In the genomic region with DNA sequence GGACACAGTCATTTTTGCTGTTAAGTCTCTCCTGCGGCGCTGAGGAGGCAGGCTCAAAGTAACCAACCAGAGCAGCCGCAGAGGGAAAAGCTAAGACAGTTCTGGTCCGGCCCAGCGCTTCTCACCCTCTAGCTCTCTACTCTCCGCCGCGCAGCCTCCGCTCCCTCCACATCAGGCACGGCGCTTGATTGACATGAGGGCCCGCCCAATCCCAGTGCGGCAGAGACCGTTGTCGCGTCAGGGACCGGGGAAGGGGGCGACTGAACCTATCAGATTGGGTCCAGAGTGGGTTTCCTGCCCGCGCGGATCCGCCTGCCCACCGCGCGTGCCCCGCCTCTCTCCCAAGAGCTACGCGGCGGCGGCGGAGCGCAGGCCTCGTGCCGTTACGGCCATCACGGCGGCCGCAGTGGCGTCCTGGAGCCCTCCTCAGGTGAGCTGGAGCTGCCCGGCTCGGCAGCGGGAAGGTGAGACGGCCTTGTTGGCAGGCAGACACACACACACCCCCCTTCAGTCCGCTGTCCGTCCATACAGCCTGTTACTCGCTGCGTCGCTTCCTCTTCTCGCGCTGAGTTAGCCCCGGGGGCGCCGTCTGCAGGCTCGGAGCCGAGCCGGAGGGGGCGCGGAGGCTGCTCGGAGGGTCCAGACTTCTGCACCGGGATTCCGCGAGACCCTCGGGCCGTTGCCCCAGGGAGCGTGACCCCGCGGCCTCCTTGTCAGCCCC, we compare ENCODE assay signal across 1 cellular context.
TF ChIP-seq lines count a peak whose summit lies in the region.

A gene (plus strand): TSS at position 319 of the 721 bp plus-strand sequence. CDS start 65,794 bp downstream, outside the sequence.

TF ChIP-seq in WTC11, 78 proteins besides CTCF, POLR2A, EP300 and RAD21 (continued from another document and continues in another):
- TF ChIP-seq, protein P1, sequence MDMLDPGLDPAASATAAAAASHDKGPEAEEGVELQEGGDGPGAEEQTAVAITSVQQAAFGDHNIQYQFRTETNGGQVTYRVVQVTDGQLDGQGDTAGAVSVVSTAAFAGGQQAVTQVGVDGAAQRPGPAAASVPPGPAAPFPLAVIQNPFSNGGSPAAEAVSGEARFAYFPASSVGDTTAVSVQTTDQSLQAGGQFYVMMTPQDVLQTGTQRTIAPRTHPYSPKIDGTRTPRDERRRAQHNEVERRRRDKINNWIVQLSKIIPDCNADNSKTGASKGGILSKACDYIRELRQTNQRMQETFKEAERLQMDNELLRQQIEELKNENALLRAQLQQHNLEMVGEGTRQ (CRISPR knock-in tag; IDR thresholded peaks at IDR 0.05) = peak; percentile 37; the same call in 1 of the 2 replicates
- no peak for TF ChIP-seq ESRRA (CRISPR knock-in tag; IDR thresholded peaks at IDR 0.05; ENCODE audit: borderline replicate concordance)
- TF ChIP-seq ZNF219 (CRISPR knock-in tag; IDR thresholded peaks at IDR 0.05; ENCODE audit: borderline replicate concordance) = 0 out of 2 replicates have a peak, but pooled peaks have one; percentile 55
- TF ChIP-seq TEAD4 (CRISPR knock-in tag; IDR thresholded peaks at IDR 0.05) = peak; percentile 61; the same call in 1 of the 2 replicates
- peak; percentile 83; the same call in 1 of the 2 replicates for TF ChIP-seq CBFB (CRISPR knock-in tag; IDR thresholded peaks at IDR 0.05; ENCODE audit: low read depth)
- TF ChIP-seq, protein P2, sequence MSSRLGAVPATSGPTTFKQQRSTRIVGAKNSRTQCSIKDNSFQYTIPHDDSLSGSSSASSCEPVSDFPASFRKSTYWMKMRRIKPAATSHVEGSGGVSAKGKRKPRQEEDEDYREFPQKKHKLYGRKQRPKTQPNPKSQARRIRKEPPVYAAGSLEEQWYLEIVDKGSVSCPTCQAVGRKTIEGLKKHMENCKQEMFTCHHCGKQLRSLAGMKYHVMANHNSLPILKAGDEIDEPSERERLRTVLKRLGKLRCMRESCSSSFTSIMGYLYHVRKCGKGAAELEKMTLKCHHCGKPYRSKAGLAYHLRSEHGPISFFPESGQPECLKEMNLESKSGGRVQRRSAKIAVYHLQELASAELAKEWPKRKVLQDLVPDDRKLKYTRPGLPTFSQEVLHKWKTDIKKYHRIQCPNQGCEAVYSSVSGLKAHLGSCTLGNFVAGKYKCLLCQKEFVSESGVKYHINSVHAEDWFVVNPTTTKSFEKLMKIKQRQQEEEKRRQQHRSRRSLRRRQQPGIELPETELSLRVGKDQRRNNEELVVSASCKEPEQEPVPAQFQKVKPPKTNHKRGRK (CRISPR knock-in tag; IDR thresholded peaks at IDR 0.05; ENCODE audit: borderline replicate concordance) = no peak
- TF ChIP-seq ZNF396 (CRISPR knock-in tag; IDR thresholded peaks at IDR 0.05; ENCODE audit: borderline replicate concordance) = no peak
- TF ChIP-seq, protein P3, sequence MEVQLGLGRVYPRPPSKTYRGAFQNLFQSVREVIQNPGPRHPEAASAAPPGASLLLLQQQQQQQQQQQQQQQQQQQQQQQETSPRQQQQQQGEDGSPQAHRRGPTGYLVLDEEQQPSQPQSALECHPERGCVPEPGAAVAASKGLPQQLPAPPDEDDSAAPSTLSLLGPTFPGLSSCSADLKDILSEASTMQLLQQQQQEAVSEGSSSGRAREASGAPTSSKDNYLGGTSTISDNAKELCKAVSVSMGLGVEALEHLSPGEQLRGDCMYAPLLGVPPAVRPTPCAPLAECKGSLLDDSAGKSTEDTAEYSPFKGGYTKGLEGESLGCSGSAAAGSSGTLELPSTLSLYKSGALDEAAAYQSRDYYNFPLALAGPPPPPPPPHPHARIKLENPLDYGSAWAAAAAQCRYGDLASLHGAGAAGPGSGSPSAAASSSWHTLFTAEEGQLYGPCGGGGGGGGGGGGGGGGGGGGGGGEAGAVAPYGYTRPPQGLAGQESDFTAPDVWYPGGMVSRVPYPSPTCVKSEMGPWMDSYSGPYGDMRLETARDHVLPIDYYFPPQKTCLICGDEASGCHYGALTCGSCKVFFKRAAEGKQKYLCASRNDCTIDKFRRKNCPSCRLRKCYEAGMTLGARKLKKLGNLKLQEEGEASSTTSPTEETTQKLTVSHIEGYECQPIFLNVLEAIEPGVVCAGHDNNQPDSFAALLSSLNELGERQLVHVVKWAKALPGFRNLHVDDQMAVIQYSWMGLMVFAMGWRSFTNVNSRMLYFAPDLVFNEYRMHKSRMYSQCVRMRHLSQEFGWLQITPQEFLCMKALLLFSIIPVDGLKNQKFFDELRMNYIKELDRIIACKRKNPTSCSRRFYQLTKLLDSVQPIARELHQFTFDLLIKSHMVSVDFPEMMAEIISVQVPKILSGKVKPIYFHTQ (CRISPR knock-in tag; IDR thresholded peaks at IDR 0.05) = no peak
- TF ChIP-seq FOXK1 (CRISPR knock-in tag; IDR thresholded peaks at IDR 0.05) = peak; percentile 83
- TF ChIP-seq, protein P4, sequence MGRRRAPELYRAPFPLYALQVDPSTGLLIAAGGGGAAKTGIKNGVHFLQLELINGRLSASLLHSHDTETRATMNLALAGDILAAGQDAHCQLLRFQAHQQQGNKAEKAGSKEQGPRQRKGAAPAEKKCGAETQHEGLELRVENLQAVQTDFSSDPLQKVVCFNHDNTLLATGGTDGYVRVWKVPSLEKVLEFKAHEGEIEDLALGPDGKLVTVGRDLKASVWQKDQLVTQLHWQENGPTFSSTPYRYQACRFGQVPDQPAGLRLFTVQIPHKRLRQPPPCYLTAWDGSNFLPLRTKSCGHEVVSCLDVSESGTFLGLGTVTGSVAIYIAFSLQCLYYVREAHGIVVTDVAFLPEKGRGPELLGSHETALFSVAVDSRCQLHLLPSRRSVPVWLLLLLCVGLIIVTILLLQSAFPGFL (CRISPR knock-in tag; IDR thresholded peaks at IDR 0.05; ENCODE audit: borderline replicate concordance) = no peak
- TF ChIP-seq, protein P5, sequence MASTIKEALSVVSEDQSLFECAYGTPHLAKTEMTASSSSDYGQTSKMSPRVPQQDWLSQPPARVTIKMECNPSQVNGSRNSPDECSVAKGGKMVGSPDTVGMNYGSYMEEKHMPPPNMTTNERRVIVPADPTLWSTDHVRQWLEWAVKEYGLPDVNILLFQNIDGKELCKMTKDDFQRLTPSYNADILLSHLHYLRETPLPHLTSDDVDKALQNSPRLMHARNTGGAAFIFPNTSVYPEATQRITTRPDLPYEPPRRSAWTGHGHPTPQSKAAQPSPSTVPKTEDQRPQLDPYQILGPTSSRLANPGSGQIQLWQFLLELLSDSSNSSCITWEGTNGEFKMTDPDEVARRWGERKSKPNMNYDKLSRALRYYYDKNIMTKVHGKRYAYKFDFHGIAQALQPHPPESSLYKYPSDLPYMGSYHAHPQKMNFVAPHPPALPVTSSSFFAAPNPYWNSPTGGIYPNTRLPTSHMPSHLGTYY (CRISPR knock-in tag; IDR thresholded peaks at IDR 0.05) = no peak
- peak; percentile 90; the same call in 1 of the 2 replicates for TF ChIP-seq KAT7 (CRISPR knock-in tag; IDR thresholded peaks at IDR 0.05; ENCODE audit: borderline replicate concordance)
- TF ChIP-seq, protein P6, sequence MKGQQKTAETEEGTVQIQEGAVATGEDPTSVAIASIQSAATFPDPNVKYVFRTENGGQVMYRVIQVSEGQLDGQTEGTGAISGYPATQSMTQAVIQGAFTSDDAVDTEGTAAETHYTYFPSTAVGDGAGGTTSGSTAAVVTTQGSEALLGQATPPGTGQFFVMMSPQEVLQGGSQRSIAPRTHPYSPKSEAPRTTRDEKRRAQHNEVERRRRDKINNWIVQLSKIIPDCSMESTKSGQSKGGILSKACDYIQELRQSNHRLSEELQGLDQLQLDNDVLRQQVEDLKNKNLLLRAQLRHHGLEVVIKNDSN (CRISPR knock-in tag; IDR thresholded peaks at IDR 0.05) = peak; percentile 79
- no peak for TF ChIP-seq ZNF263 (CRISPR knock-in tag; IDR thresholded peaks at IDR 0.05; ENCODE audit: low read depth)
- TF ChIP-seq CREM (CRISPR knock-in tag; IDR thresholded peaks at IDR 0.05) = no peak; the same call in none of the 2 replicates
- TF ChIP-seq ZNF121 (CRISPR knock-in tag; IDR thresholded peaks at IDR 0.05) = no peak
- TF ChIP-seq, protein P7, sequence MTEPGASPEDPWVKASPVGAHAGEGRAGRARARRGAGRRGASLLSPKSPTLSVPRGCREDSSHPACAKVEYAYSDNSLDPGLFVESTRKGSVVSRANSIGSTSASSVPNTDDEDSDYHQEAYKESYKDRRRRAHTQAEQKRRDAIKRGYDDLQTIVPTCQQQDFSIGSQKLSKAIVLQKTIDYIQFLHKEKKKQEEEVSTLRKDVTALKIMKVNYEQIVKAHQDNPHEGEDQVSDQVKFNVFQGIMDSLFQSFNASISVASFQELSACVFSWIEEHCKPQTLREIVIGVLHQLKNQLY (CRISPR knock-in tag; IDR thresholded peaks at IDR 0.05) = no peak
- TF ChIP-seq ETV6 (CRISPR knock-in tag; IDR thresholded peaks at IDR 0.05) = peak; percentile 96
- no peak for TF ChIP-seq ZNF423 (CRISPR knock-in tag; IDR thresholded peaks at IDR 0.05)
- TF ChIP-seq, protein P8, sequence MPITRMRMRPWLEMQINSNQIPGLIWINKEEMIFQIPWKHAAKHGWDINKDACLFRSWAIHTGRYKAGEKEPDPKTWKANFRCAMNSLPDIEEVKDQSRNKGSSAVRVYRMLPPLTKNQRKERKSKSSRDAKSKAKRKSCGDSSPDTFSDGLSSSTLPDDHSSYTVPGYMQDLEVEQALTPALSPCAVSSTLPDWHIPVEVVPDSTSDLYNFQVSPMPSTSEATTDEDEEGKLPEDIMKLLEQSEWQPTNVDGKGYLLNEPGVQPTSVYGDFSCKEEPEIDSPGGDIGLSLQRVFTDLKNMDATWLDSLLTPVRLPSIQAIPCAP (CRISPR knock-in tag; IDR thresholded peaks at IDR 0.05) = 0 out of 2 replicates have a peak, but pooled peaks have one; percentile 25
- TF ChIP-seq, protein P9, sequence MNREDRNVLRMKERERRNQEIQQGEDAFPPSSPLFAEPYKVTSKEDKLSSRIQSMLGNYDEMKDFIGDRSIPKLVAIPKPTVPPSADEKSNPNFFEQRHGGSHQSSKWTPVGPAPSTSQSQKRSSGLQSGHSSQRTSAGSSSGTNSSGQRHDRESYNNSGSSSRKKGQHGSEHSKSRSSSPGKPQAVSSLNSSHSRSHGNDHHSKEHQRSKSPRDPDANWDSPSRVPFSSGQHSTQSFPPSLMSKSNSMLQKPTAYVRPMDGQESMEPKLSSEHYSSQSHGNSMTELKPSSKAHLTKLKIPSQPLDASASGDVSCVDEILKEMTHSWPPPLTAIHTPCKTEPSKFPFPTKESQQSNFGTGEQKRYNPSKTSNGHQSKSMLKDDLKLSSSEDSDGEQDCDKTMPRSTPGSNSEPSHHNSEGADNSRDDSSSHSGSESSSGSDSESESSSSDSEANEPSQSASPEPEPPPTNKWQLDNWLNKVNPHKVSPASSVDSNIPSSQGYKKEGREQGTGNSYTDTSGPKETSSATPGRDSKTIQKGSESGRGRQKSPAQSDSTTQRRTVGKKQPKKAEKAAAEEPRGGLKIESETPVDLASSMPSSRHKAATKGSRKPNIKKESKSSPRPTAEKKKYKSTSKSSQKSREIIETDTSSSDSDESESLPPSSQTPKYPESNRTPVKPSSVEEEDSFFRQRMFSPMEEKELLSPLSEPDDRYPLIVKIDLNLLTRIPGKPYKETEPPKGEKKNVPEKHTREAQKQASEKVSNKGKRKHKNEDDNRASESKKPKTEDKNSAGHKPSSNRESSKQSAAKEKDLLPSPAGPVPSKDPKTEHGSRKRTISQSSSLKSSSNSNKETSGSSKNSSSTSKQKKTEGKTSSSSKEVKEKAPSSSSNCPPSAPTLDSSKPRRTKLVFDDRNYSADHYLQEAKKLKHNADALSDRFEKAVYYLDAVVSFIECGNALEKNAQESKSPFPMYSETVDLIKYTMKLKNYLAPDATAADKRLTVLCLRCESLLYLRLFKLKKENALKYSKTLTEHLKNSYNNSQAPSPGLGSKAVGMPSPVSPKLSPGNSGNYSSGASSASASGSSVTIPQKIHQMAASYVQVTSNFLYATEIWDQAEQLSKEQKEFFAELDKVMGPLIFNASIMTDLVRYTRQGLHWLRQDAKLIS (CRISPR knock-in tag; IDR thresholded peaks at IDR 0.05; ENCODE audit: borderline replicate concordance) = no peak; the same call in 1 of the 2 replicates
- no peak for TF ChIP-seq SMAD4 (CRISPR knock-in tag; IDR thresholded peaks at IDR 0.05)
- no peak for TF ChIP-seq NR1H2 (CRISPR knock-in tag; IDR thresholded peaks at IDR 0.05)
- TF ChIP-seq, protein P10, sequence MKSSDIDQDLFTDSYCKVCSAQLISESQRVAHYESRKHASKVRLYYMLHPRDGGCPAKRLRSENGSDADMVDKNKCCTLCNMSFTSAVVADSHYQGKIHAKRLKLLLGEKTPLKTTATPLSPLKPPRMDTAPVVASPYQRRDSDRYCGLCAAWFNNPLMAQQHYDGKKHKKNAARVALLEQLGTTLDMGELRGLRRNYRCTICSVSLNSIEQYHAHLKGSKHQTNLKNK (CRISPR knock-in tag; IDR thresholded peaks at IDR 0.05) = no peak
- TF ChIP-seq MYBL2 (CRISPR knock-in tag; IDR thresholded peaks at IDR 0.05) = peak; percentile 77
- TF ChIP-seq, protein P11, sequence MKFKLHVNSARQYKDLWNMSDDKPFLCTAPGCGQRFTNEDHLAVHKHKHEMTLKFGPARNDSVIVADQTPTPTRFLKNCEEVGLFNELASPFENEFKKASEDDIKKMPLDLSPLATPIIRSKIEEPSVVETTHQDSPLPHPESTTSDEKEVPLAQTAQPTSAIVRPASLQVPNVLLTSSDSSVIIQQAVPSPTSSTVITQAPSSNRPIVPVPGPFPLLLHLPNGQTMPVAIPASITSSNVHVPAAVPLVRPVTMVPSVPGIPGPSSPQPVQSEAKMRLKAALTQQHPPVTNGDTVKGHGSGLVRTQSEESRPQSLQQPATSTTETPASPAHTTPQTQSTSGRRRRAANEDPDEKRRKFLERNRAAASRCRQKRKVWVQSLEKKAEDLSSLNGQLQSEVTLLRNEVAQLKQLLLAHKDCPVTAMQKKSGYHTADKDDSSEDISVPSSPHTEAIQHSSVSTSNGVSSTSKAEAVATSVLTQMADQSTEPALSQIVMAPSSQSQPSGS (CRISPR knock-in tag; IDR thresholded peaks at IDR 0.05; ENCODE audit: borderline replicate concordance, low read depth) = no peak
- TF ChIP-seq, protein P12, sequence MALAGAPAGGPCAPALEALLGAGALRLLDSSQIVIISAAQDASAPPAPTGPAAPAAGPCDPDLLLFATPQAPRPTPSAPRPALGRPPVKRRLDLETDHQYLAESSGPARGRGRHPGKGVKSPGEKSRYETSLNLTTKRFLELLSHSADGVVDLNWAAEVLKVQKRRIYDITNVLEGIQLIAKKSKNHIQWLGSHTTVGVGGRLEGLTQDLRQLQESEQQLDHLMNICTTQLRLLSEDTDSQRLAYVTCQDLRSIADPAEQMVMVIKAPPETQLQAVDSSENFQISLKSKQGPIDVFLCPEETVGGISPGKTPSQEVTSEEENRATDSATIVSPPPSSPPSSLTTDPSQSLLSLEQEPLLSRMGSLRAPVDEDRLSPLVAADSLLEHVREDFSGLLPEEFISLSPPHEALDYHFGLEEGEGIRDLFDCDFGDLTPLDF (CRISPR knock-in tag; IDR thresholded peaks at IDR 0.05) = no peak; the same call in 1 of the 2 replicates
- TF ChIP-seq NFYB (CRISPR knock-in tag; conservative IDR thresholded peaks at IDR 0.05; ENCODE audit: low read depth) = peak; percentile 81
- TF ChIP-seq, protein P13, sequence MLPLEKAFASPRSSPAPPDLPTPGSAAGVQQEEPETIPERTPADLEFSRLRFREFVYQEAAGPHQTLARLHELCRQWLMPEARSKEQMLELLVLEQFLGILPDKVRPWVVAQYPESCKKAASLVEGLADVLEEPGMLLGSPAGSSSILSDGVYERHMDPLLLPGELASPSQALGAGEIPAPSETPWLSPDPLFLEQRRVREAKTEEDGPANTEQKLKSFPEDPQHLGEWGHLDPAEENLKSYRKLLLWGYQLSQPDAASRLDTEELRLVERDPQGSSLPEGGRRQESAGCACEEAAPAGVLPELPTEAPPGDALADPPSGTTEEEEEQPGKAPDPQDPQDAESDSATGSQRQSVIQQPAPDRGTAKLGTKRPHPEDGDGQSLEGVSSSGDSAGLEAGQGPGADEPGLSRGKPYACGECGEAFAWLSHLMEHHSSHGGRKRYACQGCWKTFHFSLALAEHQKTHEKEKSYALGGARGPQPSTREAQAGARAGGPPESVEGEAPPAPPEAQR (CRISPR knock-in tag; IDR thresholded peaks at IDR 0.05) = no peak
- TF ChIP-seq, protein P14, sequence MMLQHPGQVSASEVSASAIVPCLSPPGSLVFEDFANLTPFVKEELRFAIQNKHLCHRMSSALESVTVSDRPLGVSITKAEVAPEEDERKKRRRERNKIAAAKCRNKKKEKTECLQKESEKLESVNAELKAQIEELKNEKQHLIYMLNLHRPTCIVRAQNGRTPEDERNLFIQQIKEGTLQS (CRISPR knock-in tag; conservative IDR thresholded peaks at IDR 0.05) = no peak
- 0 out of 2 replicates have a peak, but pooled peaks have one; percentile 46 for TF ChIP-seq CREB1 (CRISPR knock-in tag; IDR thresholded peaks at IDR 0.05)
- no peak for TF ChIP-seq EMX1 (CRISPR knock-in tag; IDR thresholded peaks at IDR 0.05)
